Comparison of ENCODE assay signal across 8 cellular contexts in genomic region chr1:84297546-84298244, GRCh38. TPM values are rescaled to one million over a fixed set of nuclear protein-coding genes. Genes with fewer than 3 reads are reported as not detected.
A peak's percentile ranks its signal among the peaks of the same experiment; 100 is the strongest.
DNase-seq lines count a peak whose midpoint lies in the region; ATAC-seq, FAIRE-seq and TF ChIP-seq lines count a peak whose summit lies in the region.

No MANE protein-coding gene starts in this region.

- H3K36me3 ChIP-seq in small intestine (ENCODE audit: control insufficient read depth in 2 of 2, insufficient read depth in 2 of 2, low read length in 2 of 2) = no peaks in the 10 kb centered on the region

- no peak for FAIRE-seq in small intestine (lab: Jason Lieb, UNC)

- TF ChIP-seq CTCF in GM20000 (IDR thresholded peaks at IDR 0.05; ENCODE audit: extremely low read depth, missing control alignments) = no peak
- no peak for TF ChIP-seq CTCF in foreskin fibroblast (IDR thresholded peaks at IDR 0.05; ENCODE audit: low read depth, low read length)

- WGBS in small intestine, 3 donors = 23 to 55% (median 36%) methylated on average over 10 of the region's 10 CpGs

- DNase-seq in GM20000 (ENCODE audit: low spot score) (peak; percentile 15), RKO (ENCODE audit: low spot score) (peak; percentile 2), foreskin fibroblast (no peak), small intestine (peak; percentile 57), GM19240 (ENCODE audit: insufficient read length, low spot score) (no peak)
- DNase-seq in activated CD4-positive, CD25-positive, alpha-beta regulatory T cell treated with anti-CD3 and anti-CD28 coated beads, Interleukin-2, amount 50 U/mL, for 72 hours = no peak

- H3K4me1 ChIP-seq in small intestine (ENCODE audit: control insufficient read depth in 2 of 2, insufficient read depth in 1 of 2, low read depth in 1 of 2, low read length in 1 of 2) = peaks cover 3 to 10% of the 10 kb centered on the region in 2 donors

- no peaks in the 10 kb centered on the region for H3K27me3 ChIP-seq in small intestine (ENCODE audit: control insufficient read depth in 2 of 2, insufficient read depth in 2 of 2, low read length in 2 of 2)

- no peaks in the 10 kb centered on the region for H3K9me3 ChIP-seq in small intestine (ENCODE audit: control insufficient read depth, low read depth)

- ATAC-seq in HG03565 (IDR thresholded peaks at IDR 0.05; ENCODE audit: unreplicated experiment) (no peak), HG03108 (IDR thresholded peaks at IDR 0.05; ENCODE audit: unreplicated experiment) (no peak)

- peak overlapping the region; percentile 97 to 99 for H3K27ac ChIP-seq in small intestine (ENCODE audit: low read depth in 1 of 2, low read length in 1 of 2)

- H3K4me3 ChIP-seq in foreskin fibroblast (ENCODE audit: low read depth in 1 of 2, low read length in 2 of 2) (peak overlapping the region; percentile 84 to 90), small intestine (ENCODE audit: low read depth in 1 of 2, low read length in 2 of 2) (peak overlapping the region; percentile 86 to 95)

RNA-seq across cellular contexts. Expression of gene SAMD13, which starts 3.8 kb away (rescaled TPM):
- polyA plus RNA-seq in small intestine = 1 to 10 TPM; 2.2 to 5.0 (median 4.3) TPM

Comparison
In these comparisons a context has a peak if more than half of its experiments do, and no peak if none do; other contexts are left out.
1. DNase-seq: peak in GM20000 (single experiment), RKO (single experiment) and small intestine (single experiment); none in foreskin fibroblast (0 of 2), GM19240 (single experiment) and activated CD4-positive, CD25-positive, alpha-beta regulatory T cell treated with anti-CD3 and anti-CD28 coated beads, Interleukin-2, amount 50 U/mL, for 72 hours (single experiment).